ENCODE assay signal across 10 cellular contexts in genomic region chr6:8180327-8181161, GRCh38.
DNase-seq lines count a peak whose midpoint lies in the region; ATAC-seq lines count a peak whose summit lies in the region.
"Had no signal": no experiment of that assay in that cellular context is flagged by ENCODE, and none has a peak within 500 bp of the region (broad histone marks: within the 10 kb centered on the region; RNA-seq: fewer than 3 reads in every experiment).

No MANE protein-coding gene starts in this region.

- H3K4me3 ChIP-seq in adipocyte (ENCODE audit: low read length) (no peak overlapping the region), iPS-18a (ENCODE audit: low read length) (peak overlapping the region; percentile 41)
- H3K4me3 ChIP-seq in CD4-positive, alpha-beta memory T cell (ENCODE audit: low read length in 2 of 2), result no peak overlapping the region
- H3K4me3 ChIP-seq: BLaER1 had no signal

- no peaks in the 10 kb centered on the region for H3K27me3 ChIP-seq in adipocyte (replicated peaks; ENCODE audit: control insufficient read depth, insufficient read depth, low read length)
- no peaks in the 10 kb centered on the region for H3K27me3 ChIP-seq in iPS-18a (ENCODE audit: control insufficient read depth, insufficient read depth, low read length)
- H3K27me3 ChIP-seq in CD4-positive, alpha-beta memory T cell (ENCODE audit: insufficient read depth, low read length), result no peaks in the 10 kb centered on the region
- H3K27me3 ChIP-seq: BLaER1 had no signal

- H3K27ac ChIP-seq in iPS-18a (ENCODE audit: low read length), result no peak overlapping the region
- H3K27ac ChIP-seq in CD4-positive, alpha-beta memory T cell (ENCODE audit: low read depth, low read length), result no peak overlapping the region
- H3K27ac ChIP-seq: BLaER1 had no signal

- ATAC-seq in HG03460 (IDR thresholded peaks at IDR 0.05; ENCODE audit: unreplicated experiment) (no peak), GM19467 (IDR thresholded peaks at IDR 0.05; ENCODE audit: unreplicated experiment) (no peak)

- peaks cover 0 to 3% (median 0%) of the 10 kb centered on the region in 8 donors for H3K9me3 Mint-ChIP-seq in CD4-positive, alpha-beta memory T cell

- H3K9me3 ChIP-seq in adipocyte (ENCODE audit: control insufficient read depth, low read length) (no peaks in the 10 kb centered on the region), iPS-18a (ENCODE audit: control insufficient read depth, low read depth, low read length) (no peaks in the 10 kb centered on the region)
- H3K9me3 ChIP-seq in CD4-positive, alpha-beta memory T cell (ENCODE audit: control insufficient read depth in 1 of 2, low read length in 2 of 2), result no peaks in the 10 kb centered on the region
- H3K9me3 ChIP-seq: BLaER1 had no signal

- no peak overlapping the region for H3K27ac Mint-ChIP-seq in CD4-positive, alpha-beta memory T cell
- H3K27ac Mint-ChIP-seq: activated B cell treated with CpG ODN at 0.5 μM for 24 hours had no signal

- H3K4me1 Mint-ChIP-seq in CD4-positive, alpha-beta memory T cell, result no peaks in the 10 kb centered on the region
- H3K4me1 Mint-ChIP-seq: activated B cell treated with CpG ODN at 0.5 μM for 24 hours had no signal

- H3K36me3 ChIP-seq in adipocyte (ENCODE audit: control insufficient read depth, insufficient read depth, low read length, severe bottlenecking), result no peaks in the 10 kb centered on the region
- H3K36me3 ChIP-seq in iPS-18a (ENCODE audit: control insufficient read depth, low read depth, low read length), result no peaks in the 10 kb centered on the region
- no peaks in the 10 kb centered on the region for H3K36me3 ChIP-seq in CD4-positive, alpha-beta memory T cell (ENCODE audit: insufficient read depth, low read length)
- H3K36me3 ChIP-seq: BLaER1 had no signal

- DNase-seq in NCI-H748 (lab: John Stamatoyannopoulos, UW; ENCODE audit: unreplicated experiment) (peak; percentile 43), NCI-H748 treated with DMSO at 0.1 percent for 48 hours (lab: John Stamatoyannopoulos, UW) (no peak), adipocyte (ENCODE audit: low read depth) (peak; percentile 90), NK-92 (lab: John Stamatoyannopoulos, UW; ENCODE audit: unreplicated experiment) (no peak)
- DNase-seq in CD4-positive, alpha-beta memory T cell, result no peak
- DNase-seq: activated B cell treated with CpG ODN at 0.5 μM for 24 hours had no signal

- H3K9ac ChIP-seq in adipocyte (ENCODE audit: low read length) (no peak overlapping the region), iPS-18a (ENCODE audit: low read length) (no peak overlapping the region)
- H3K9ac ChIP-seq: BLaER1 had no signal

- peaks cover 9 to 12% of the 10 kb centered on the region in 2 donors for H3K27me3 Mint-ChIP-seq in CD4-positive, alpha-beta memory T cell

- CTCF ChIA-PET in CD4-positive, alpha-beta memory T cell (lab: Charles Lee; ENCODE audit: partially characterized antibody), result interaction anchor here (1.2 kb wide), 1 partner anchor 39 kb away, joined by 3 read pairs; no protein-coding TSS in a partner anchor

- no peak overlapping the region for H3K4me3 Mint-ChIP-seq in CD4-positive, alpha-beta memory T cell
- H3K4me3 Mint-ChIP-seq: activated B cell treated with CpG ODN at 0.5 μM for 24 hours had no signal

- intact Hi-C loops in CD4-positive, alpha-beta memory T cell (cut with micrococcal nuclease), result no loop called here

- H3K4me1 ChIP-seq in adipocyte (ENCODE audit: control insufficient read depth, insufficient read depth, low read length) (peaks cover 30% of the 10 kb centered on the region), iPS-18a (ENCODE audit: control insufficient read depth, low read depth, low read length) (peaks cover 18% of the 10 kb centered on the region)
- H3K4me1 ChIP-seq in CD4-positive, alpha-beta memory T cell (ENCODE audit: insufficient read depth, low read length), result no peaks in the 10 kb centered on the region

- H3K36me3 Mint-ChIP-seq in CD4-positive, alpha-beta memory T cell, result no peaks in the 10 kb centered on the region

- POLR2A ChIA-PET in CD4-positive, alpha-beta memory T cell (lab: Charles Lee; ENCODE audit: partially characterized antibody), result no interaction called here

Comparison
In these comparisons a context has a peak if more than half of its experiments do, and no peak if none do; other contexts are left out.
1. DNase-seq: peak in NCI-H748 (single experiment) and adipocyte (single experiment); none in NCI-H748 treated with DMSO at 0.1 percent for 48 hours (single experiment), CD4-positive, alpha-beta memory T cell (0 of 5) and NK-92 (single experiment).